Comparison of ENCODE assay signal across 8 cellular contexts in genomic region chr6:113858067-113858604, GRCh38. TPM values are rescaled to one million over a fixed set of nuclear protein-coding genes. Genes with fewer than 3 reads are reported as not detected.
A peak's percentile ranks its signal among the peaks of the same experiment; 100 is the strongest.
DNase-seq lines count a peak whose midpoint lies in the region; FAIRE-seq and TF ChIP-seq lines count a peak whose summit lies in the region.

No MANE protein-coding gene starts in this region.

- peak overlapping the region; percentile 97 for H3K9ac ChIP-seq in iPS-15b (ENCODE audit: low read depth, low read length)

- H3K4me3 ChIP-seq in ACC112 (ENCODE audit: low read depth, low read length): peak overlapping the region; percentile 98
- peak overlapping the region; percentile 90 for H3K4me3 ChIP-seq in astrocyte of the cerebellum (ENCODE audit: low read depth, low read length)
- H3K4me3 ChIP-seq in iPS-15b (ENCODE audit: low read depth, low read length): peak overlapping the region; percentile 99
- H3K4me3 ChIP-seq in small intestine (ENCODE audit: low read depth in 1 of 2, low read length in 2 of 2): peak overlapping the region; percentile 69 to 89

- H3K4me1 ChIP-seq in ACC112 (ENCODE audit: control insufficient read depth, insufficient read depth, low read length, unreplicated experiment) (peaks cover 20% of the 10 kb centered on the region), iPS-15b (ENCODE audit: control insufficient read depth, insufficient read depth, low read length) (peaks cover 2% of the 10 kb centered on the region), small intestine (ENCODE audit: control insufficient read depth in 2 of 2, insufficient read depth in 1 of 2, low read depth in 1 of 2, low read length in 1 of 2) (no peaks in the 10 kb centered on the region)

- no peaks in the 10 kb centered on the region for H3K9me3 ChIP-seq in iPS-15b (ENCODE audit: control insufficient read depth, insufficient read depth, low read length)
- no peaks in the 10 kb centered on the region for H3K9me3 ChIP-seq in small intestine (ENCODE audit: control insufficient read depth, low read depth)

- H3K27ac ChIP-seq in ACC112 (ENCODE audit: low read depth, low read length) (peak overlapping the region; percentile 87), small intestine (ENCODE audit: low read depth in 1 of 2, low read length in 1 of 2) (peak overlapping the region; percentile 98 to 100)

- FAIRE-seq in small intestine (lab: Jason Lieb, UNC): no peak

- peaks cover 58% of the 10 kb centered on the region for H3K79me2 ChIP-seq in ACC112 (ENCODE audit: control insufficient read depth, insufficient read depth, low read length, unreplicated experiment)

- peak; percentile 41 for DNase-seq in GM13976 (ENCODE audit: low spot score)
- peak; percentile 29 for DNase-seq in NCI-H226
- no peak for DNase-seq in astrocyte of the cerebellum (ENCODE audit: low read depth)
- DNase-seq in small intestine: no peak
- no peak for DNase-seq in SIG-M5 treated with dmso at 0.1 percent for 504 hours (lab: John Stamatoyannopoulos, UW; ENCODE audit: unreplicated experiment)
- DNase-seq in foreskin melanocyte: no peak

- H3K36me3 ChIP-seq in ACC112 (ENCODE audit: insufficient read depth, low read length) (peaks cover 12% of the 10 kb centered on the region), iPS-15b (ENCODE audit: control insufficient read depth, insufficient read depth, low read length) (no peaks in the 10 kb centered on the region), small intestine (ENCODE audit: control insufficient read depth in 2 of 2, insufficient read depth in 2 of 2, low read length in 2 of 2) (no peaks in the 10 kb centered on the region)

- no peak for TF ChIP-seq CTCF in GM13976 (IDR thresholded peaks at IDR 0.05; ENCODE audit: borderline replicate concordance, control extremely low read depth, extremely low read depth, insufficient read depth, missing control alignments)
- no peak for TF ChIP-seq CTCF in astrocyte of the cerebellum (IDR thresholded peaks at IDR 0.05; ENCODE audit: low read depth, low read length, missing control alignments)

- H3K27me3 ChIP-seq in ACC112 (ENCODE audit: insufficient read depth, low read length) (no peaks in the 10 kb centered on the region), iPS-15b (ENCODE audit: control insufficient read depth, insufficient read depth, low read length) (peaks cover 32% of the 10 kb centered on the region), small intestine (ENCODE audit: control insufficient read depth in 2 of 2, insufficient read depth in 2 of 2, low read length in 2 of 2) (no peaks in the 10 kb centered on the region)

- in situ Hi-C loops in GM13976 (cut with MboI; ENCODE audit: low sequenced_read_pairs, unreplicated experiment): loop anchor here (5.0 to 10.0 kb wide), 2 partner anchors 103 to 211 kb away; no protein-coding TSS in a partner anchor
- in situ Hi-C loops in astrocyte of the cerebellum (cut with HindIII; ENCODE audit: low sequenced_read_pairs): no loop called here

- 1% methylated on average over 24 to 25 of the region's 25 CpGs for WGBS in small intestine, 3 donors

- H2AFZ ChIP-seq in ACC112 (ENCODE audit: low read length, unreplicated experiment): peak overlapping the region; percentile 96

RNA-seq across cellular contexts. Expression of gene MARCKS, which starts 1.0 kb away (rescaled TPM):
- polyA plus RNA-seq in small intestine: 10 to 100 TPM; 18.1 to 32.5 (median 20.0) TPM

Comparison
In these comparisons a context has a peak if more than half of its experiments do, and no peak if none do; other contexts are left out.
1. DNase-seq: peak in GM13976 (single experiment) and NCI-H226 (single experiment); none in astrocyte of the cerebellum (single experiment), small intestine (single experiment), SIG-M5 treated with dmso at 0.1 percent for 504 hours (single experiment) and foreskin melanocyte (single experiment).
2. Peak in every context shown above with its lines, with median percentiles within 50 percentile points of each other: H3K4me3 ChIP-seq.